11 cellular contexts compared by ENCODE assay signal in genomic region chr1:183678819-183679218, GRCh38. TPM values are rescaled to one million over a fixed set of nuclear protein-coding genes. Genes with fewer than 3 reads are reported as not detected.
"Had no signal": no experiment of that assay in that cellular context is flagged by ENCODE, and none has a peak within 500 bp of the region (broad histone marks: within the 10 kb centered on the region; RNA-seq: fewer than 3 reads in every experiment).

No MANE protein-coding gene starts in this region.

- H3K4me1 ChIP-seq: HAP-1 had no signal

- H3K36me3 ChIP-seq: HAP-1 had no signal

- H3K27ac ChIP-seq: GM23248 had no signal

- ATAC-seq: GM23338, HCT116 had no signal

- DNase-seq: GM23248, GOT3, H7, H9, HCEC 1CT, HFFc6 had no signal

- H3K9me3 ChIP-seq: HAP-1 had no signal

- H3K4me3 ChIP-seq: GM23248, GM23338, HAP-1 had no signal

RNA-seq across cellular contexts. Expression of gene APOBEC4, which starts 25.7 kb away (rescaled TPM):
- total RNA-seq: GM23248, GM23338, H1, H4, H7, H9, HFFc6 had no signal
- polyA plus RNA-seq: GM23248, H1 had no signal
